8 cellular contexts compared by ENCODE assay signal in genomic region chr11:34358258-34358665, GRCh38. TPM values are rescaled to one million over a fixed set of nuclear protein-coding genes. Genes with fewer than 3 reads are reported as not detected.
A peak's percentile ranks its signal among the peaks of the same experiment; 100 is the strongest.
DNase-seq lines count a peak whose midpoint lies in the region; ATAC-seq and TF ChIP-seq lines count a peak whose summit lies in the region.

No MANE protein-coding gene starts in this region.

- 0 to 1% (median 1%) methylated on average over 18 to 23 of the region's 23 CpGs for WGBS in psoas muscle, 3 donors

- H3K27me3 ChIP-seq in psoas muscle (ENCODE audit: insufficient read depth in 3 of 3, low read length in 2 of 3), result peaks cover 0 to 5% (median 0%) of the 10 kb centered on the region in 3 donors

- intact Hi-C loops in psoas muscle (cut with DNase I), result loop anchor here (2.0 to 10.0 kb wide), 3 partner anchors 83 to 253 kb away; partner anchors contain the start of gene NAT10 (in 1 of the 2)

- CTCF ChIA-PET in HEK293 (lab: Yijun Ruan, JAX), result interaction anchor here (0.7 to 2.5 kb wide), 12 partner anchors 98 to 498 kb away, joined by 3 to 25 read pairs (median 4); no protein-coding TSS in a partner anchor

- no peaks in the 10 kb centered on the region for H3K9me3 Mint-ChIP-seq in activated naive CD8-positive, alpha-beta T cell treated with anti-CD3 and anti-CD28 coated beads, Interleukin-2, amount 10 ng/mL, durations not matched to agents 7 days and 5 days

- DNase-seq in EL (peak; percentile 71), NCI-H226 (peak; percentile 89), hepatic stellate cell (ENCODE audit: low spot score) (peak; percentile 29), psoas muscle (peak in 1 of 2 donors; percentile 63)
- DNase-seq in activated naive CD8-positive, alpha-beta T cell treated with anti-CD3 and anti-CD28 coated beads, Interleukin-2, amount 10 ng/mL, durations not matched to agents 7 days and 5 days, result peak; percentile 75
- no peak for DNase-seq in activated CD4-positive, alpha-beta T cell treated with anti-CD3 and anti-CD28 coated beads for 1 hour

- H3K9me3 ChIP-seq in HEK293 (ENCODE audit: control insufficient read depth, insufficient read depth, low read depth, low read length), result no peaks in the 10 kb centered on the region
- H3K9me3 ChIP-seq in psoas muscle, result no peaks in the 10 kb centered on the region

- H3K27ac ChIP-seq in HEK293 (ENCODE audit: extremely low read depth, low read depth, low read length) (peak overlapping the region; percentile 85), psoas muscle (peak overlapping the region; percentile 84)

- peaks cover 18% of the 10 kb centered on the region for H3K4me1 Mint-ChIP-seq in activated naive CD8-positive, alpha-beta T cell treated with anti-CD3 and anti-CD28 coated beads, Interleukin-2, amount 10 ng/mL, durations not matched to agents 7 days and 5 days

- H3K4me3 ChIP-seq in HEK293 (ENCODE audit: low read depth, low read length) (peak overlapping the region; percentile 57), psoas muscle (peak overlapping the region; percentile 60)

- H3K4me1 ChIP-seq in HEK293 (ENCODE audit: control insufficient read depth, insufficient read depth, low read length) (peaks cover 3% of the 10 kb centered on the region; the same call in 1 of the 2 replicates), psoas muscle (peaks cover 31% of the 10 kb centered on the region)

- TF ChIP-seq CTCF in HEK293 (tag by site-specific recombination; IDR thresholded peaks at IDR 0.05) (no peak), psoas muscle (IDR thresholded peaks at IDR 0.05) (no peak)

- POLR2A ChIA-PET in HEK293 (lab: Yijun Ruan, JAX), result interaction anchor here (0.6 to 4.1 kb wide), 32 partner anchors 12 to 1318 kb away, joined by 3 to 65 read pairs (median 4); partner anchors contain the start of genes CAPRIN1, CAT and NAT10
- POLR2A ChIA-PET in activated naive CD8-positive, alpha-beta T cell treated with anti-CD3 and anti-CD28 coated beads, Interleukin-2, amount 10 ng/mL, durations not matched to agents 7 days and 5 days (lab: Charles Lee), result interaction anchor here (0.6 to 3.0 kb wide), 9 partner anchors 66 to 253 kb away, joined by 3 to 28 read pairs (median 4); partner anchors contain the start of genes CAT and NAT10

- peak; percentile 35 for ATAC-seq in activated naive CD8-positive, alpha-beta T cell treated with anti-CD3 and anti-CD28 coated beads, Interleukin-2, amount 10 ng/mL, durations not matched to agents 7 days and 5 days (ENCODE audit: low read depth)
- ATAC-seq in psoas muscle, result peak; percentile 4 to 44 (median 21)
- no peak for ATAC-seq in HG03565 (IDR thresholded peaks at IDR 0.05; ENCODE audit: unreplicated experiment)

- peaks cover 49% of the 10 kb centered on the region for H3K27me3 Mint-ChIP-seq in activated naive CD8-positive, alpha-beta T cell treated with anti-CD3 and anti-CD28 coated beads, Interleukin-2, amount 10 ng/mL, durations not matched to agents 7 days and 5 days

- H3K36me3 ChIP-seq in HEK293 (ENCODE audit: control insufficient read depth in 2 of 2, insufficient read depth in 1 of 2, low read length in 2 of 2), result no peaks in the 10 kb centered on the region
- H3K36me3 ChIP-seq in psoas muscle (ENCODE audit: insufficient read depth in 1 of 2, low read depth in 1 of 2), result no peaks in the 10 kb centered on the region

- H3K36me3 Mint-ChIP-seq in activated naive CD8-positive, alpha-beta T cell treated with anti-CD3 and anti-CD28 coated beads, Interleukin-2, amount 10 ng/mL, durations not matched to agents 7 days and 5 days, result no peaks in the 10 kb centered on the region

- peak overlapping the region; percentile 84 for H3K27ac Mint-ChIP-seq in activated naive CD8-positive, alpha-beta T cell treated with anti-CD3 and anti-CD28 coated beads, Interleukin-2, amount 10 ng/mL, durations not matched to agents 7 days and 5 days

- H3K4me3 Mint-ChIP-seq in activated naive CD8-positive, alpha-beta T cell treated with anti-CD3 and anti-CD28 coated beads, Interleukin-2, amount 10 ng/mL, durations not matched to agents 7 days and 5 days, result peak overlapping the region; percentile 88

TF ChIP-seq in HEK293, 187 proteins besides CTCF, POLR2A, EP300 and RAD21 (continues in another document):
- TF ChIP-seq, protein P1, sequence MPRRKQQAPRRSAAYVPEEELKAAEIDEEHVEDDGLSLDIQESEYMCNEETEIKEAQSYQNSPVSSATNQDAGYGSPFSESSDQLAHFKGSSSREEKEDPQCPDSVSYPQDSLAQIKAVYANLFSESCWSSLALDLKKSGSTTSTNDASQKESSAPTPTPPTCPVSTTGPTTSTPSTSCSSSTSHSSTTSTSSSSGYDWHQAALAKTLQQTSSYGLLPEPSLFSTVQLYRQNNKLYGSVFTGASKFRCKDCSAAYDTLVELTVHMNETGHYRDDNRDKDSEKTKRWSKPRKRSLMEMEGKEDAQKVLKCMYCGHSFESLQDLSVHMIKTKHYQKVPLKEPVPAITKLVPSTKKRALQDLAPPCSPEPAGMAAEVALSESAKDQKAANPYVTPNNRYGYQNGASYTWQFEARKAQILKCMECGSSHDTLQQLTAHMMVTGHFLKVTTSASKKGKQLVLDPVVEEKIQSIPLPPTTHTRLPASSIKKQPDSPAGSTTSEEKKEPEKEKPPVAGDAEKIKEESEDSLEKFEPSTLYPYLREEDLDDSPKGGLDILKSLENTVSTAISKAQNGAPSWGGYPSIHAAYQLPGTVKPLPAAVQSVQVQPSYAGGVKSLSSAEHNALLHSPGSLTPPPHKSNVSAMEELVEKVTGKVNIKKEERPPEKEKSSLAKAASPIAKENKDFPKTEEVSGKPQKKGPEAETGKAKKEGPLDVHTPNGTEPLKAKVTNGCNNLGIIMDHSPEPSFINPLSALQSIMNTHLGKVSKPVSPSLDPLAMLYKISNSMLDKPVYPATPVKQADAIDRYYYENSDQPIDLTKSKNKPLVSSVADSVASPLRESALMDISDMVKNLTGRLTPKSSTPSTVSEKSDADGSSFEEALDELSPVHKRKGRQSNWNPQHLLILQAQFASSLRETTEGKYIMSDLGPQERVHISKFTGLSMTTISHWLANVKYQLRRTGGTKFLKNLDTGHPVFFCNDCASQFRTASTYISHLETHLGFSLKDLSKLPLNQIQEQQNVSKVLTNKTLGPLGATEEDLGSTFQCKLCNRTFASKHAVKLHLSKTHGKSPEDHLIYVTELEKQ (tag by site-specific recombination; IDR thresholded peaks at IDR 0.05; ENCODE audit: borderline replicate concordance), result no peak
- no peak for TF ChIP-seq ZNF660 (tag by site-specific recombination; IDR thresholded peaks at IDR 0.05)
- no peak for TF ChIP-seq ZSCAN16 (tag by site-specific recombination; IDR thresholded peaks at IDR 0.05)
- TF ChIP-seq ZBTB8A (tag by site-specific recombination; IDR thresholded peaks at IDR 0.05), result peak; percentile 94
- TF ChIP-seq ZNF513 (tag by site-specific recombination; IDR thresholded peaks at IDR 0.05), result no peak
- TF ChIP-seq REPIN1 (tag by site-specific recombination; IDR thresholded peaks at IDR 0.05; ENCODE audit: low read depth), result no peak
- no peak for TF ChIP-seq PRDM1 (tag by site-specific recombination; IDR thresholded peaks at IDR 0.05)
- no peak for TF ChIP-seq ZNF211 (tag by site-specific recombination; IDR thresholded peaks at IDR 0.05; ENCODE audit: low read depth)
- no peak for TF ChIP-seq ZNF404 (tag by site-specific recombination; IDR thresholded peaks at IDR 0.05)
- no peak for TF ChIP-seq ZNF138 (tag by site-specific recombination; IDR thresholded peaks at IDR 0.05; ENCODE audit: borderline replicate concordance)
- TF ChIP-seq ZNF416 (tag by site-specific recombination; IDR thresholded peaks at IDR 0.05), result no peak
- TF ChIP-seq ZNF148 (tag by site-specific recombination; IDR thresholded peaks at IDR 0.05; ENCODE audit: borderline replicate concordance), result no peak
- no peak for TF ChIP-seq ZNF792 (tag by site-specific recombination; IDR thresholded peaks at IDR 0.05)
- no peak for TF ChIP-seq ZNF391 (tag by site-specific recombination; IDR thresholded peaks at IDR 0.05; ENCODE audit: borderline replicate concordance, low read depth)
- TF ChIP-seq ZNF561 (tag by site-specific recombination; IDR thresholded peaks at IDR 0.05; ENCODE audit: borderline replicate concordance), result no peak; the same call in 1 of the 2 replicates
- TF ChIP-seq ZFP3 (tag by site-specific recombination; IDR thresholded peaks at IDR 0.05; ENCODE audit: low read depth), result no peak

RNA-seq across cellular contexts. Expression of gene ABTB2, which starts 0.5 kb away (rescaled TPM):
- total RNA-seq in activated naive CD8-positive, alpha-beta T cell treated with anti-CD3 and anti-CD28 coated beads, Interleukin-2, amount 10 ng/mL, durations not matched to agents 7 days and 5 days, result under 1 TPM; 0.91 to 0.97 TPM
- total RNA-seq in psoas muscle, result 10 to 100 TPM; 11.9 to 24.7 (median 20.0) TPM
- 10 to 100 TPM in 1 of 3 donors, 1 to 10 TPM in 2; 4.5 to 21.1 (median 8.0) TPM for polyA plus RNA-seq in psoas muscle

Comparison
In these comparisons a context has a peak if more than half of its experiments do, and no peak if none do; other contexts are left out.
1. RNA of gene ABTB2, which starts 0.5 kb away (total RNA-seq): 11.9 to 24.7 TPM in psoas muscle; 0.91 to 0.97 TPM in activated naive CD8-positive, alpha-beta T cell treated with anti-CD3 and anti-CD28 coated beads, Interleukin-2, amount 10 ng/mL, durations not matched to agents 7 days and 5 days; every median in the first group is over 4 times any median in the second.